In the genomic region with DNA sequence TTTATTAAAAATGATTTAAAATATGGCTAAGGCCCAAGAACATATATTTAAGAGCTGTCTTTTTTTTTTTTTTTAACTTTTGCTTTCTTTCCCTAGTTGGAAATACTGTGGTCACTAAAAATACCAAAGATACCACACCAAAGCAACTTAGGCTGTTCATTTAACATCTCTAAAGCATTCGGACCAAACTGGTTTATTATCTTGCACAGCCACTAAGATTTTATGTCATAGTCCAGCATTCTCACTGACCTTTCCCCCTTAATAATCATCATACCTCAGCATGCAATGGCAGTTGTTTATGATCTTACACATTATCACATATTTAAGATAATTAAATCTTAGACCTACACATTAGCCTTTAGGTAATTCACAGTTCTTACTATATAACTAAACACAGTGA, we compare ENCODE assay signal across 22 cellular contexts.
DNase-seq lines count a peak whose midpoint lies in the region; ATAC-seq and TF ChIP-seq lines count a peak whose summit lies in the region.
"Had no signal": no experiment of that assay in that cellular context is flagged by ENCODE, and none has a peak within 500 bp of the region (broad histone marks: within the 10 kb centered on the region; RNA-seq: fewer than 3 reads in every experiment).

No MANE protein-coding gene starts in this region.

- CTCF ChIA-PET in PC-3 (lab: Charles Lee) = no interaction called here

- no peaks in the 10 kb centered on the region for H3F3A ChIP-seq in PC-3 (ENCODE audit: low read length, unreplicated experiment)
- H3F3A ChIP-seq in smooth muscle cell (ENCODE audit: low read depth) = no peaks in the 10 kb centered on the region

- no peaks in the 10 kb centered on the region for H3K27me3 ChIP-seq in PC-3 (ENCODE audit: low read length)
- no peaks in the 10 kb centered on the region for H3K27me3 ChIP-seq in smooth muscle cell (ENCODE audit: low read depth)
- no peaks in the 10 kb centered on the region for H3K27me3 ChIP-seq in lower lobe of right lung (ENCODE audit: low read depth)
- H3K27me3 ChIP-seq: BLaER1, MG63, Peyer's patch had no signal

- no peaks in the 10 kb centered on the region for H3K9me2 ChIP-seq in PC-3 (replicated peaks; ENCODE audit: low read length)

- H3K79me2 ChIP-seq in PC-3 (ENCODE audit: low read length) (peaks cover 44% of the 10 kb centered on the region), smooth muscle cell (ENCODE audit: low read depth) (peaks cover 46% of the 10 kb centered on the region)

- H3K9me3 ChIP-seq in PC-3 (ENCODE audit: low read length) (no peaks in the 10 kb centered on the region), smooth muscle cell (replicated peaks; ENCODE audit: low read depth) (no peaks in the 10 kb centered on the region), lower lobe of right lung (no peaks in the 10 kb centered on the region)
- H3K9me3 ChIP-seq: Caco-2, MG63, Peyer's patch had no signal

- H3K36me3 ChIP-seq in PC-3 (ENCODE audit: low read depth, low read length) (no peaks in the 10 kb centered on the region), smooth muscle cell (ENCODE audit: low read depth) (no peaks in the 10 kb centered on the region), lower lobe of right lung (no peaks in the 10 kb centered on the region)
- H3K36me3 ChIP-seq: MG63, Peyer's patch had no signal

- H3K4me1 ChIP-seq in PC-3 (ENCODE audit: insufficient read depth, low read length) = no peaks in the 10 kb centered on the region
- H3K4me1 ChIP-seq in smooth muscle cell (ENCODE audit: low read depth) = peaks cover 6% of the 10 kb centered on the region
- H3K4me1 ChIP-seq in lower lobe of right lung = peaks cover 23% of the 10 kb centered on the region

- BruUV-seq in PC-3 (replicated peaks; lab: Mats Ljungman, UMichigan) = no TSS peak

- H3K4me3 ChIP-seq in PC-3 (ENCODE audit: low read length) = no peak overlapping the region
- no peak overlapping the region for H3K4me3 ChIP-seq in choroid plexus epithelial cell (ENCODE audit: low read depth, low read length)
- no peak overlapping the region for H3K4me3 ChIP-seq in smooth muscle cell
- H3K4me3 ChIP-seq in lower lobe of right lung = no peak overlapping the region
- H3K4me3 ChIP-seq: BLaER1, MG63, Peyer's patch had no signal

- DNase-seq in PC-3 (peak; percentile 6), choroid plexus epithelial cell (ENCODE audit: low read depth) (peak; percentile 47), myocyte (ENCODE audit: low read depth) (peak; percentile 6), smooth muscle cell (lab: John Stamatoyannopoulos, UW; ENCODE audit: unreplicated experiment) (no peak), occipital lobe (lab: John Stamatoyannopoulos, UW) (no peak), GF-D8 (lab: John Stamatoyannopoulos, UW) (no peak), lower lobe of right lung (no peak)
- DNase-seq in stimulated activated CD4-positive, alpha-beta T cell treated with anti-CD3 and anti-CD28 coated beads, Interleukin-4, amount 100 ng/mL, for 24 hours = no peak
- DNase-seq: CD4-positive, alpha-beta memory T cell; DMS153; Karpas-422; MG63; NCI-H1048; NCI-H1436; NCI-H2029; NCI-H226; NCI-H524; NCI-H82; Peyer's patch had no signal

- WGBS in smooth muscle cell (ENCODE audit: low lambda C conversion rate) = 6% methylated on average over 1 of the region's 1 CpG

- H3K27ac ChIP-seq in PC-3 (ENCODE audit: low read length) (no peak overlapping the region), smooth muscle cell (ENCODE audit: low read depth) (no peak overlapping the region), lower lobe of right lung (no peak overlapping the region)
- H3K27ac ChIP-seq: BLaER1, Peyer's patch had no signal

- no peak for ATAC-seq in PC-3
- ATAC-seq in lower lobe of right lung = no peak
- ATAC-seq: SK-N-SH treated with all-trans-retinoic acid at 6 μM for 48 hours had no signal

- H2AFZ ChIP-seq in PC-3 (ENCODE audit: low read length) = no peak overlapping the region
- H2AFZ ChIP-seq in smooth muscle cell (ENCODE audit: low read depth) = no peak overlapping the region

- H3K9ac ChIP-seq in PC-3 (ENCODE audit: low read length) (no peak overlapping the region), smooth muscle cell (ENCODE audit: low read depth) (no peak overlapping the region)
- H3K9ac ChIP-seq: BLaER1 had no signal

- intact Hi-C loops in PC-3 (cut with micrococcal nuclease) (no loop called here), lower lobe of right lung (cut with DNase I) (no loop called here)

- TF ChIP-seq CTCF in PC-3 (conservative IDR thresholded peaks at IDR 0.05; ENCODE audit: low read depth, low read length) = no peak
- no peak for TF ChIP-seq CTCF in choroid plexus epithelial cell (conservative IDR thresholded peaks at IDR 0.05; ENCODE audit: low read depth, low read length)
- TF ChIP-seq CTCF in smooth muscle cell (IDR thresholded peaks at IDR 0.05; ENCODE audit: borderline replicate concordance, insufficient read depth, poor library complexity, severe bottlenecking) = no peak
- no peak for TF ChIP-seq CTCF in lower lobe of right lung (IDR thresholded peaks at IDR 0.05)

- H3K4me2 ChIP-seq in PC-3 (ENCODE audit: low read length) (no peak overlapping the region), smooth muscle cell (peak overlapping the region; percentile 7)
- H3K4me2 ChIP-seq: BLaER1 had no signal

- H4K20me1 ChIP-seq in PC-3 (ENCODE audit: low read length) (no peaks in the 10 kb centered on the region), smooth muscle cell (ENCODE audit: low read depth) (peaks cover 100% of the 10 kb centered on the region)

- POLR2A ChIA-PET in PC-3 (lab: Charles Lee; ENCODE audit: unreplicated experiment) = no interaction called here

Comparison
In these comparisons a context has a peak if more than half of its experiments do, and no peak if none do; other contexts are left out.
1. DNase-seq: peak in PC-3 (single experiment), choroid plexus epithelial cell (single experiment) and myocyte (single experiment); none in smooth muscle cell (single experiment), occipital lobe (single experiment), GF-D8 (single experiment), stimulated activated CD4-positive, alpha-beta T cell treated with anti-CD3 and anti-CD28 coated beads, Interleukin-4, amount 100 ng/mL, for 24 hours (single experiment) and lower lobe of right lung (single experiment).